In the genomic region with DNA sequence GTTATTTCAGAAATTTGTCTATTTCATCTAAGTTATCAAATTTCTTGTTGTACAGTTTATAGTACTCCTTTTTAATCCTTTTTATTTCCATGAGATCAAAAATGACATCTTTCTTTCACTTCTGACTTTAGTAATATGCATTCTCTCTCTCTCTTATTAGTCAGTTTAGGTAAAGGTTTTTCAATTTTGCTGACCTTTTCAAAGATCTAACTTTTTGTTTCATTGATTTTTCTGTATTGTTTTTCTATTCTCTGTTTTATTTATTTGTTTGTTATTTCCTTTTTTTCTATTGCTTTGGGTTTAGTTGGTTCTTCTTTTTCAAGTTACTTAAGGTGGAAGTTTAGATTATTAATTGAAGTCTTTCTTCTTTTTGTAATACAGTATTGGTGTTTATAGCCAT, we compare ENCODE assay signal across 31 cellular contexts.
"Had no signal": no experiment of that assay in that cellular context is flagged by ENCODE, and none has a peak within 500 bp of the region (broad histone marks: within the 10 kb centered on the region; RNA-seq: fewer than 3 reads in every experiment).

No MANE protein-coding gene starts in this region.

- ATAC-seq: natural killer cell; psoas muscle; right cardiac atrium; sciatic nerve; stimulated activated memory B cell treated with anti-CD40 and anti-IgM and Interleukin-4, amounts not matched to agents 10 μg/mL and 1 μg/mL and 100 μg/mL, for 72 hours; stimulated activated naive CD8-positive, alpha-beta T cell treated with anti-CD3 and anti-CD28 coated beads, Interleukin-15, amount 100 ng/mL, for 72 hours; stimulated activated naive CD8-positive, alpha-beta T cell treated with anti-CD3 and anti-CD28 coated beads, Interleukin-15, Interleukin-2, amounts not matched to agents 100 U/mL and 50 U/mL, for 24 hours; upper lobe of right lung had no signal

- H3K27ac ChIP-seq: neural progenitor cell, ovary, parathyroid adenoma, psoas muscle, skin epidermis, spleen, suprapubic skin, testis, tibial artery, transverse colon, upper lobe of right lung, uterus had no signal

- DNase-seq: natural killer cell; occipital lobe; ovary; posterior cingulate gyrus; psoas muscle; right cardiac atrium; spleen; stimulated activated CD4-positive, alpha-beta T cell treated with anti-CD3 and anti-CD28 coated beads, Interleukin-12 subunit alpha, Interleukin-12 subunit beta, amount 100 ng/mL, for 4 hours; stimulated activated CD4-positive, alpha-beta T cell treated with anti-CD3 and anti-CD28 coated beads, Interleukin-1b, Interleukin-23, amount 100 ng/mL, for 48 hours; stimulated activated CD4-positive, alpha-beta T cell treated with anti-CD3 and anti-CD28 coated beads, Interleukin-4, amount 100 ng/mL, for 1 hour; stimulated activated CD4-positive, alpha-beta T cell treated with anti-CD3 and anti-CD28 coated beads, Interleukin-4, amount 100 ng/mL, for 4 hours; stimulated activated CD8-positive, alpha-beta memory T cell treated with anti-CD3 and anti-CD28 coated beads, Interleukin-4, amount 100 ng/mL, for 48 hours; stimulated activated naive CD4-positive, alpha-beta T cell; stimulated activated naive CD8-positive, alpha-beta T cell treated with anti-CD3 and anti-CD28 coated beads, Interleukin-15, amount 100 ng/mL, for 72 hours; stimulated activated naive CD8-positive, alpha-beta T cell treated with anti-CD3 and anti-CD28 coated beads, Interleukin-15, Interleukin-2, amounts not matched to agents 100 U/mL and 50 U/mL, for 24 hours; substantia nigra; testis; tibial artery; transverse colon; upper lobe of right lung; uterus had no signal

- H2AFZ ChIP-seq: neural progenitor cell, parathyroid adenoma had no signal

- H3K4me3 ChIP-seq: neural progenitor cell, ovary, psoas muscle, skin epidermis, smooth muscle cell, spleen, suprapubic skin, testis, tibial artery, transverse colon, upper lobe of right lung, uterus had no signal

- H3K4me1 Mint-ChIP-seq: natural killer cell; neural progenitor cell; stimulated activated memory B cell treated with anti-CD40 and anti-IgM and Interleukin-4, amounts not matched to agents 10 μg/mL and 1 μg/mL and 100 μg/mL, for 72 hours; stimulated activated naive CD8-positive, alpha-beta T cell treated with anti-CD3 and anti-CD28 coated beads, Interleukin-15, amount 100 ng/mL, for 72 hours had no signal

- H3K4me2 ChIP-seq: neural progenitor cell, smooth muscle cell had no signal

- H3K36me3 ChIP-seq: neural progenitor cell, ovary, spleen, suprapubic skin, tibial artery, transverse colon, upper lobe of right lung, uterus had no signal

- H3K27me3 ChIP-seq: neural progenitor cell, ovary, spleen, suprapubic skin, testis, tibial artery, transverse colon, upper lobe of right lung, uterus had no signal

- H3K9ac ChIP-seq: neural progenitor cell, parathyroid adenoma had no signal

- H3K9me3 ChIP-seq: ovary, psoas muscle, suprapubic skin, testis, tibial artery, transverse colon, upper lobe of right lung, uterus had no signal

- H3K36me3 Mint-ChIP-seq: neural progenitor cell; stimulated activated memory B cell treated with anti-CD40 and anti-IgM and Interleukin-4, amounts not matched to agents 10 μg/mL and 1 μg/mL and 100 μg/mL, for 72 hours; type B pancreatic cell had no signal

- H3K9me3 Mint-ChIP-seq: nephron; neural progenitor cell; stimulated activated memory B cell treated with anti-CD40 and anti-IgM and Interleukin-4, amounts not matched to agents 10 μg/mL and 1 μg/mL and 100 μg/mL, for 72 hours; type B pancreatic cell had no signal

- H3K4me3 Mint-ChIP-seq: natural killer cell; nephron; neural progenitor cell; stimulated activated memory B cell treated with anti-CD40 and anti-IgM and Interleukin-4, amounts not matched to agents 10 μg/mL and 1 μg/mL and 100 μg/mL, for 72 hours; stimulated activated naive CD8-positive, alpha-beta T cell treated with anti-CD3 and anti-CD28 coated beads, Interleukin-15, amount 100 ng/mL, for 72 hours; type B pancreatic cell had no signal

- H3K4me1 ChIP-seq: neural progenitor cell, parathyroid adenoma, spleen, suprapubic skin, testis, tibial artery, transverse colon, upper lobe of right lung, uterus had no signal

- H3K27me3 Mint-ChIP-seq: progenitor cell of endocrine pancreas; stimulated activated memory B cell treated with anti-CD40 and anti-IgM and Interleukin-4, amounts not matched to agents 10 μg/mL and 1 μg/mL and 100 μg/mL, for 72 hours; stimulated activated naive CD8-positive, alpha-beta T cell treated with anti-CD3 and anti-CD28 coated beads, Interleukin-15, amount 100 ng/mL, for 72 hours had no signal
